ENCODE assay signal across 22 cellular contexts in the genomic region with DNA sequence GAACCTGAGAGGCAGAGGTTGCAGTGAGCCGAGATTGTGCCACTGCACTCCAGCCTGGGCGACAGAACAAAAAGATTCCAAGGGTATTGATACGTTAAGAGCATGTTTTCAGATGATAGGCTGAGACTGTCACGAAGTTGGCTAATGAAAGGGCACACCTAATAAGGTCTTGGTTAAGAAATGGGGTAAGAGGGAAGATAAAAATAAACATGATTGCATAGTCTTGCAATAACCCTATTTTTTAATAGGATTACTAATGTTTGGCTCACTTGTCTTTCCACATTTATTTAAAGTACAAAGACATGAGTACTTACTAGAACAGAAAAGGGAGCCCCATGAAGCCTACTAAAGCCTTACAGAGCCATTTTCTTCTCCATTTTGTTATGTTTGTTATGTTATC.
"Had no signal": no experiment of that assay in that cellular context is flagged by ENCODE, and none has a peak within 500 bp of the region (broad histone marks: within the 10 kb centered on the region; RNA-seq: fewer than 3 reads in every experiment).

No MANE protein-coding gene starts in this region.

- H3K27ac Mint-ChIP-seq: activated naive CD4-positive, alpha-beta T cell treated with anti-CD3 and anti-CD28 coated beads, Interleukin-2, amount 50 U/mL, for 72 hours; endodermal cell; memory B cell; naive B cell; neural progenitor cell; T-helper 1 cell treated with Interleukin-12 subunit alpha and Interleukin-12 subunit beta and Interleukin-4 antibody, amounts not matched to agents 30 μg/mL and 1 μg/mL, for 36 hours had no signal

- H3K36me3 ChIP-seq: colonic mucosa, left ventricle myocardium inferior, neural progenitor cell, prostate gland, right atrium auricular region, vagina had no signal

- H3K27me3 Mint-ChIP-seq: naive B cell had no signal

- H3K9me3 ChIP-seq: colonic mucosa, left ventricle myocardium inferior, mucosa of descending colon, prostate gland, right atrium auricular region, vagina had no signal

- H3K4me1 ChIP-seq: colonic mucosa, left ventricle myocardium inferior, vagina had no signal

- H3K27me3 ChIP-seq: colonic mucosa, neural progenitor cell, right atrium auricular region, vagina had no signal

- H3K4me1 Mint-ChIP-seq: memory B cell, naive B cell, neural progenitor cell had no signal

- H3K27ac ChIP-seq: colonic mucosa, left ventricle myocardium inferior, neural progenitor cell, prostate gland, right atrium auricular region, vagina had no signal

- H3K9ac ChIP-seq: neural progenitor cell had no signal

- H3K4me3 Mint-ChIP-seq: endodermal cell; memory B cell; naive B cell; neural progenitor cell; T-helper 1 cell treated with Interleukin-12 subunit alpha and Interleukin-12 subunit beta and Interleukin-4 antibody, amounts not matched to agents 30 μg/mL and 1 μg/mL, for 36 hours had no signal

- DNase-seq: activated CD4-positive, alpha-beta T cell treated with anti-CD3 and anti-CD28 coated beads, Interleukin-2, amount 50 U/mL, for 1 hour; activated CD4-positive, CD25-positive, alpha-beta regulatory T cell treated with anti-CD3 and anti-CD28 coated beads, Interleukin-2, amount 50 U/mL, for 72 hours; activated gamma-delta T cell treated with Interleukin-2 at 50 U/mL for 16 hours; amniotic stem cell; caudate nucleus; colonic mucosa; endodermal cell; glutamatergic neuron; left ventricle myocardium inferior; mucosa of descending colon; naive B cell; stimulated activated CD4-positive, alpha-beta T cell treated with anti-CD3 and anti-CD28 coated beads, Interleukin-2, amount 100 ng/mL, for 24 hours; stimulated activated naive CD8-positive, alpha-beta T cell treated with anti-CD3 and anti-CD28 coated beads, Interleukin-15, Interleukin-2, amounts not matched to agents 100 U/mL and 50 U/mL, for 24 hours; substantia nigra; trophoblast cell had no signal

- H2AFZ ChIP-seq: neural progenitor cell had no signal

- ATAC-seq: activated naive CD4-positive, alpha-beta T cell treated with anti-CD3 and anti-CD28 coated beads, Interleukin-2, amount 50 U/mL, for 72 hours; mucosa of descending colon; stimulated activated naive CD8-positive, alpha-beta T cell treated with anti-CD3 and anti-CD28 coated beads, Interleukin-15, Interleukin-2, amounts not matched to agents 100 U/mL and 50 U/mL, for 24 hours had no signal

- H3K36me3 Mint-ChIP-seq: activated naive CD4-positive, alpha-beta T cell treated with anti-CD3 and anti-CD28 coated beads, Interleukin-2, amount 50 U/mL, for 72 hours; memory B cell; naive B cell; neural progenitor cell had no signal

- H3K4me2 ChIP-seq: neural progenitor cell had no signal

- H3K4me3 ChIP-seq: colonic mucosa, left ventricle myocardium inferior, mucosa of descending colon, neural progenitor cell, prostate gland, right atrium auricular region, vagina had no signal

- H3K9me3 Mint-ChIP-seq: activated naive CD4-positive, alpha-beta T cell treated with anti-CD3 and anti-CD28 coated beads, Interleukin-2, amount 50 U/mL, for 72 hours; endodermal cell; memory B cell; naive B cell; neural progenitor cell; T-helper 1 cell treated with Interleukin-12 subunit alpha and Interleukin-12 subunit beta and Interleukin-4 antibody, amounts not matched to agents 30 μg/mL and 1 μg/mL, for 36 hours had no signal
